Comparison of ENCODE assay signal across 8 cellular contexts in genomic region chr3:49017646-49017977, GRCh38. TPM values are rescaled to one million over a fixed set of nuclear protein-coding genes. Genes with fewer than 3 reads are reported as not detected.
DNase-seq lines count a peak whose midpoint lies in the region; ATAC-seq and TF ChIP-seq lines count a peak whose summit lies in the region.

No MANE protein-coding gene starts in this region.

- no peak for TF ChIP-seq POLR2A in testis (IDR thresholded peaks at IDR 0.05)

- H3K27ac ChIP-seq in testis, result peak overlapping the region in 1 of 2 donors; percentile 23

- WGBS in testis, 2 donors, result 0 to 1% methylated on average over 5 to 21 of the region's 21 CpGs

- H3K4me3 ChIP-seq in testis, result peak overlapping the region; percentile 80

- H3K27ac Mint-ChIP-seq in activated naive CD4-positive, alpha-beta T cell treated with anti-CD3 and anti-CD28 coated beads for 36 hours, result no peak overlapping the region
- no peak overlapping the region for H3K27ac Mint-ChIP-seq in activated B cell treated with CpG ODN at 0.5 μM for 24 hours
- peak overlapping the region in 5 of 6 donors; percentile 40 to 71 (median 58) for H3K27ac Mint-ChIP-seq in immature natural killer cell

- no peak for DNase-seq in activated naive CD4-positive, alpha-beta T cell treated with anti-CD3 and anti-CD28 coated beads for 36 hours
- no peak for DNase-seq in activated naive CD4-positive, alpha-beta T cell treated with anti-CD3 and anti-CD28 coated beads, Interleukin-2, amount 50 U/mL, for 16 hours
- DNase-seq in activated B cell treated with CpG ODN at 0.5 μM for 24 hours (no peak), immature natural killer cell (no peak), testis (no peak), AG08396 (ENCODE audit: low spot score) (no peak)
- no peak for DNase-seq in effector CD8-positive, alpha-beta T cell (lab: John Stamatoyannopoulos, UW)

- H3K4me3 Mint-ChIP-seq in activated naive CD4-positive, alpha-beta T cell treated with anti-CD3 and anti-CD28 coated beads for 36 hours, result peak overlapping the region; percentile 96
- peak overlapping the region; percentile 94 for H3K4me3 Mint-ChIP-seq in activated B cell treated with CpG ODN at 0.5 μM for 24 hours
- peak overlapping the region; percentile 74 to 97 (median 89) for H3K4me3 Mint-ChIP-seq in immature natural killer cell

- no peak for ATAC-seq in activated B cell treated with CpG ODN at 0.5 μM for 24 hours (ENCODE audit: low read depth)
- ATAC-seq in GM19324 (IDR thresholded peaks at IDR 0.05; ENCODE audit: low FRiP score, unreplicated experiment), result no peak

- intact Hi-C loops in activated naive CD4-positive, alpha-beta T cell treated with anti-CD3 and anti-CD28 coated beads for 36 hours (cut with micrococcal nuclease), result no loop called here
- intact Hi-C loops in activated B cell treated with CpG ODN at 0.5 μM for 24 hours (cut with micrococcal nuclease), result loop anchor here (5.0 kb wide), 1 partner anchor 1175 kb away; the partner anchor contains the start of gene GNAT1
- intact Hi-C loops in testis (cut with DNase I; ENCODE audit: low total_unique reads), result no loop called here

- H3K27me3 ChIP-seq in testis, result no peaks in the 10 kb centered on the region

- no peaks in the 10 kb centered on the region for H3K27me3 Mint-ChIP-seq in activated naive CD4-positive, alpha-beta T cell treated with anti-CD3 and anti-CD28 coated beads for 36 hours (ENCODE audit: low read depth)
- H3K27me3 Mint-ChIP-seq in activated B cell treated with CpG ODN at 0.5 μM for 24 hours (no peaks in the 10 kb centered on the region), immature natural killer cell (ENCODE audit: low read depth in 3 of 3) (peaks cover 4 to 11% (median 6%) of the 10 kb centered on the region in 3 donors)

- peaks cover 18% of the 10 kb centered on the region for H3K4me1 Mint-ChIP-seq in activated naive CD4-positive, alpha-beta T cell treated with anti-CD3 and anti-CD28 coated beads for 36 hours (ENCODE audit: low read depth)
- peaks cover 34% of the 10 kb centered on the region for H3K4me1 Mint-ChIP-seq in activated B cell treated with CpG ODN at 0.5 μM for 24 hours
- H3K4me1 Mint-ChIP-seq in immature natural killer cell, result peaks cover 32 to 35% of the 10 kb centered on the region in 2 donors

- H3K4me1 ChIP-seq in testis, result peaks cover 36% of the 10 kb centered on the region

- H3K36me3 Mint-ChIP-seq in activated naive CD4-positive, alpha-beta T cell treated with anti-CD3 and anti-CD28 coated beads for 36 hours (ENCODE audit: low read depth), result peaks cover 16% of the 10 kb centered on the region
- peaks cover 40% of the 10 kb centered on the region for H3K36me3 Mint-ChIP-seq in activated B cell treated with CpG ODN at 0.5 μM for 24 hours (ENCODE audit: low read depth)
- H3K36me3 Mint-ChIP-seq in immature natural killer cell, result peaks cover 0 to 5% (median 3%) of the 10 kb centered on the region in 3 donors

- CTCF ChIA-PET in activated naive CD4-positive, alpha-beta T cell treated with anti-CD3 and anti-CD28 coated beads for 36 hours (lab: Charles Lee), result interaction anchor here (1.3 to 8.7 kb wide), 2 partner anchors 8 to 30 kb away, joined by 6 to 84 read pairs; partner anchors contain the start of gene WDR6
- CTCF ChIA-PET in activated B cell treated with CpG ODN at 0.5 μM for 24 hours (lab: Charles Lee), result interaction anchor here (2.0 to 7.5 kb wide), 3 partner anchors 10 to 30 kb away, joined by 5 to 57 read pairs (median 7); partner anchors contain the start of genes IMPDH2, P4HTM and WDR6

- no peaks in the 10 kb centered on the region for H3K36me3 ChIP-seq in testis (ENCODE audit: low read depth, missing control alignments)

- POLR2A ChIA-PET in activated B cell treated with CpG ODN at 0.5 μM for 24 hours (lab: Charles Lee), result interaction anchor here (1.1 to 14.9 kb wide), 6 partner anchors 8 to 322 kb away, joined by 3 to 372 read pairs (median 7); partner anchors contain the start of genes IMPDH2, P4HTM, QRICH1 and USP4

- TF ChIP-seq CTCF in activated B cell treated with CpG ODN at 0.5 μM for 24 hours (IDR thresholded peaks at IDR 0.05) (no peak), testis (IDR thresholded peaks at IDR 0.05) (no peak)

- H3K9me3 Mint-ChIP-seq in activated naive CD4-positive, alpha-beta T cell treated with anti-CD3 and anti-CD28 coated beads for 36 hours, result no peaks in the 10 kb centered on the region
- no peaks in the 10 kb centered on the region for H3K9me3 Mint-ChIP-seq in activated B cell treated with CpG ODN at 0.5 μM for 24 hours
- H3K9me3 Mint-ChIP-seq in immature natural killer cell, result no peaks in the 10 kb centered on the region

- no peaks in the 10 kb centered on the region for H3K9me3 ChIP-seq in testis

RNA-seq across cellular contexts. Expression of gene DALRD3, which starts 0.8 kb away (rescaled TPM):
- total RNA-seq in activated naive CD4-positive, alpha-beta T cell treated with anti-CD3 and anti-CD28 coated beads for 36 hours, result 10 to 100 TPM; 19.5 to 19.7 TPM
- total RNA-seq in activated B cell treated with CpG ODN at 0.5 μM for 24 hours (36.7 and 38.3 TPM in 2 replicates), testis (100 to 1,000 TPM in 1 of 2 donors, 10 to 100 TPM in 1; 92.0 to 106 TPM)
- polyA plus RNA-seq in immature natural killer cell (10 to 100 TPM; 17.1 to 26.9 (median 21.8) TPM), testis (ENCODE audit: insufficient read depth, low read depth, low replicate concordance) (121 TPM)

RNA-seq across cellular contexts. Expression of gene NDUFAF3, which starts 4.3 kb away (rescaled TPM):
- 100 to 1,000 TPM; 113 to 115 TPM for total RNA-seq in activated naive CD4-positive, alpha-beta T cell treated with anti-CD3 and anti-CD28 coated beads for 36 hours
- total RNA-seq in activated B cell treated with CpG ODN at 0.5 μM for 24 hours, result 86.3 and 86.5 TPM in 2 replicates
- polyA plus RNA-seq in immature natural killer cell, result 100 to 1,000 TPM; 118 to 204 (median 142) TPM
- total RNA-seq in testis, result 100 to 1,000 TPM; 324 to 416 TPM
- 544 TPM for polyA plus RNA-seq in testis (ENCODE audit: insufficient read depth, low read depth, low replicate concordance)

RNA-seq across cellular contexts. Expression of gene WDR6, which starts 10.4 kb away (rescaled TPM):
- total RNA-seq in activated naive CD4-positive, alpha-beta T cell treated with anti-CD3 and anti-CD28 coated beads for 36 hours, result 100 to 1,000 TPM; 119 to 120 TPM
- total RNA-seq in activated B cell treated with CpG ODN at 0.5 μM for 24 hours (205 and 250 TPM in 2 replicates), testis (100 to 1,000 TPM; 171 to 172 TPM)
- polyA plus RNA-seq in immature natural killer cell (100 to 1,000 TPM in 1 of 3 donors, 10 to 100 TPM in 2; 56.8 to 114 (median 70.6) TPM), testis (ENCODE audit: insufficient read depth, low read depth, low replicate concordance) (92.0 TPM)

RNA-seq across cellular contexts. Expression of gene IMPDH2, which starts 11.6 kb away (rescaled TPM):
- total RNA-seq in activated naive CD4-positive, alpha-beta T cell treated with anti-CD3 and anti-CD28 coated beads for 36 hours, result 100 to 1,000 TPM; 565 to 593 TPM
- total RNA-seq in activated B cell treated with CpG ODN at 0.5 μM for 24 hours (387 and 414 TPM in 2 replicates), testis (10 to 100 TPM; 93.0 to 98.5 TPM)
- polyA plus RNA-seq in immature natural killer cell (10 to 100 TPM; 44.8 to 52.6 (median 52.0) TPM), testis (ENCODE audit: insufficient read depth, low read depth, low replicate concordance) (95.0 TPM)

RNA-seq across cellular contexts. Expression of gene P4HTM, which starts 27.6 kb away (rescaled TPM):
- 10 to 100 TPM; 20.2 to 21.7 TPM for total RNA-seq in activated naive CD4-positive, alpha-beta T cell treated with anti-CD3 and anti-CD28 coated beads for 36 hours
- 26.0 and 34.4 TPM in 2 replicates for total RNA-seq in activated B cell treated with CpG ODN at 0.5 μM for 24 hours
- 10 to 100 TPM; 16.8 to 26.8 (median 24.9) TPM for polyA plus RNA-seq in immature natural killer cell
- total RNA-seq in testis, result 100 to 1,000 TPM; 107 to 122 TPM
- polyA plus RNA-seq in testis (ENCODE audit: insufficient read depth, low read depth, low replicate concordance), result 52.3 TPM

Comparison
In these comparisons a context has a peak if more than half of its experiments do, and no peak if none do; other contexts are left out.
1. H3K27ac Mint-ChIP-seq: peak in immature natural killer cell (5 of 6); none in activated naive CD4-positive, alpha-beta T cell treated with anti-CD3 and anti-CD28 coated beads for 36 hours (single experiment) and activated B cell treated with CpG ODN at 0.5 μM for 24 hours (single experiment).
2. Peak in every context shown above with its lines, with median percentiles within 50 percentile points of each other: H3K4me3 Mint-ChIP-seq.